10 cellular contexts compared by ENCODE assay signal in genomic region chr2:132009874-132010521, GRCh38.
DNase-seq lines count a peak whose midpoint lies in the region; ATAC-seq and TF ChIP-seq lines count a peak whose summit lies in the region.
"Had no signal": no experiment of that assay in that cellular context is flagged by ENCODE, and none has a peak within 500 bp of the region (broad histone marks: within the 10 kb centered on the region; RNA-seq: fewer than 3 reads in every experiment).

No MANE protein-coding gene starts in this region.

- intact Hi-C loops in left ventricle myocardium superior (cut with micrococcal nuclease) = no loop called here
- intact Hi-C loops in transverse colon (cut with DNase I; ENCODE audit: low total_unique reads) = no loop called here

- H3K9me3 ChIP-seq in cardiac muscle cell (ENCODE audit: low read depth) (no peaks in the 10 kb centered on the region), transverse colon (no peaks in the 10 kb centered on the region)

- TF ChIP-seq CTCF in cardiac muscle cell (IDR thresholded peaks at IDR 0.05; ENCODE audit: low read depth, low read length) (no peak), kidney epithelial cell (IDR thresholded peaks at IDR 0.05; ENCODE audit: insufficient read depth, low read length, poor library complexity, severe bottlenecking) (no peak), transverse colon (IDR thresholded peaks at IDR 0.05) (no peak)

- in situ Hi-C loops in transverse colon (cut with MboI; ENCODE audit: low pct_ligation_motif_present in 1 of 4, low pct_unique_long_range_greater_than_20kb in 1 of 4, low sequenced_read_pairs in 3 of 4) = no loop called here

- H3K36me3 ChIP-seq in cardiac muscle cell = no peaks in the 10 kb centered on the region
- H3K36me3 ChIP-seq in kidney epithelial cell (ENCODE audit: control insufficient read depth, insufficient read depth, low read length) = no peaks in the 10 kb centered on the region
- no peaks in the 10 kb centered on the region for H3K36me3 ChIP-seq in transverse colon

- H3K4me3 ChIP-seq in cardiac muscle cell = peak overlapping the region; percentile 37
- peak overlapping the region; percentile 20 for H3K4me3 ChIP-seq in kidney epithelial cell (ENCODE audit: low read depth, low read length)
- H3K4me3 ChIP-seq in transverse colon = peak overlapping the region in 3 of 4 donors; percentile 16 to 40 (median 22)

- no peak overlapping the region for H3K27ac ChIP-seq in cardiac muscle cell
- H3K27ac ChIP-seq in transverse colon = no peak overlapping the region

- H3K27me3 ChIP-seq in cardiac muscle cell = peaks cover 81% of the 10 kb centered on the region
- H3K27me3 ChIP-seq in kidney epithelial cell (ENCODE audit: control insufficient read depth, insufficient read depth, low read length) = peaks cover 11% of the 10 kb centered on the region
- peaks cover 24% of the 10 kb centered on the region for H3K27me3 ChIP-seq in transverse colon

- ATAC-seq in left ventricle myocardium superior (no peak), GM19397 (IDR thresholded peaks at IDR 0.05; ENCODE audit: unreplicated experiment) (no peak), GM21737 (IDR thresholded peaks at IDR 0.05; ENCODE audit: unreplicated experiment) (no peak)

- TF ChIP-seq POLR2A in transverse colon (IDR thresholded peaks at IDR 0.05) = no peak

- TF ChIP-seq EP300 in transverse colon (IDR thresholded peaks at IDR 0.05; ENCODE audit: low read depth) = no peak

- 3 to 5% methylated on average over 10 to 56 of the region's 56 CpGs for WGBS in transverse colon (ENCODE audit: low coverage in 1 of 2), 2 donors

- H3K4me1 ChIP-seq in cardiac muscle cell (ENCODE audit: low read depth) (no peaks in the 10 kb centered on the region), transverse colon (peaks cover 0 to 6% (median 3%) of the 10 kb centered on the region in 4 donors)

- DNase-seq in cardiac muscle cell (ENCODE audit: low read depth in 1 of 2, low spot score in 1 of 2) (peak in 1 of 2 donors; percentile 1), left ventricle myocardium superior (no peak), astrocyte of the hippocampus (ENCODE audit: low read depth, low spot score) (peak; percentile 45), kidney epithelial cell (ENCODE audit: low read depth) (no peak), transverse colon (no peak), NCI-H226 (no peak)
- DNase-seq: activated T-cell treated with anti-CD3 and anti-CD28 coated beads, Interleukin-2, amount 50 U/mL, for 48 hours; SIG-M5 had no signal
